ENCODE assay signal across 8 cellular contexts in the genomic region with DNA sequence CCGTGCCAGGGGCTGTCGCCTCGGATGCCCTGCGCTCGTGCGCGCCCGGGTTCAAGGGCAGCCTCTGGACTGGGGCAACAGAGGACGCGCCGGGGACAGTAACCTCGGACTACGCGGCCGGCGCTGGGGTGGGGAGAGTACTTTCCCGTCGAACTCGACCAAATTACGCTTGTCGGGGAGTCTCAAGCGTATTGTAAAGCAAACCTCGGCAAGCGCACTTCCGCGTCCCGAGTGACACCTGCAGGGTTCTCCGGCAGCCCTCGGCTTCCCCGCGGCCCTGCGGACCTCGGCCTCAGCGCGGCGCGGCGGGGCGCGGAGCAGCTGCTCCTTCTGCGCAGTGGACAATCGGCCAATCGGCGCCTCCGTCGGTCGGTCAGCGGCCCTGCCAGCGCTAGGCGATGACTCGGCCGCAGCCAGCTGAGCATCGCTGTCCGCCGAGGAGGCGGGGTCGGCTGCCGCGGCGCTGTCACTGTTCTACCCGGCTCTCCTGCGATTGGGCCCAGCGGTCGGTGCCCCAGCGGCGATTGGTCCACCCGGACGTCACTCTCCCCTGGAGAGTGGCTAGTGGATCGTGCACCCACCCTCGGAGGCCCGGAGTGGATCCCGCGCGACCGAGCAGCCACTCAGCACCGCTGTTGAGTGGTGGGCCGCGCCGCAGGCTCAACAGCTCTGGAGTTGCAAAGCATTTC. TPM values are rescaled to one million over a fixed set of nuclear protein-coding genes. Genes with fewer than 3 reads are reported as not detected.
DNase-seq lines count a peak whose midpoint lies in the region; ATAC-seq, FAIRE-seq and TF ChIP-seq lines count a peak whose summit lies in the region.

A gene with protein sequence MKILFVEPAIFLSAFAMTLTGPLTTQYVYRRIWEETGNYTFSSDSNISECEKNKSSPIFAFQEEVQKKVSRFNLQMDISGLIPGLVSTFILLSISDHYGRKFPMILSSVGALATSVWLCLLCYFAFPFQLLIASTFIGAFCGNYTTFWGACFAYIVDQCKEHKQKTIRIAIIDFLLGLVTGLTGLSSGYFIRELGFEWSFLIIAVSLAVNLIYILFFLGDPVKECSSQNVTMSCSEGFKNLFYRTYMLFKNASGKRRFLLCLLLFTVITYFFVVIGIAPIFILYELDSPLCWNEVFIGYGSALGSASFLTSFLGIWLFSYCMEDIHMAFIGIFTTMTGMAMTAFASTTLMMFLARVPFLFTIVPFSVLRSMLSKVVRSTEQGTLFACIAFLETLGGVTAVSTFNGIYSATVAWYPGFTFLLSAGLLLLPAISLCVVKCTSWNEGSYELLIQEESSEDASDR (minus strand): TSS at position 433 of the 689 bp plus-strand sequence. CDS start 972 bp downstream, outside the sequence.

- H4K20me1 ChIP-seq in keratinocyte (ENCODE audit: control insufficient read depth, extremely low read depth, insufficient read depth, low read length) = no peaks in the 10 kb centered on the region

- ATAC-seq in GM18868 (IDR thresholded peaks at IDR 0.05; ENCODE audit: unreplicated experiment) (peak; percentile 99), HG03103 (IDR thresholded peaks at IDR 0.05; ENCODE audit: low read depth, unreplicated experiment) (peak; percentile 98)

- TF ChIP-seq CTCF in AG04449 (IDR thresholded peaks at IDR 0.05; ENCODE audit: insufficient read depth, low read length, missing control alignments) = peak; percentile 22
- TF ChIP-seq CTCF in keratinocyte (optimal IDR thresholded peaks at IDR 0.05 in 1 of 3, IDR thresholded peaks at IDR 0.05 in 1 of 3, conservative IDR thresholded peaks at IDR 0.05 in 1 of 3; ENCODE audit: extremely low read depth in 1 of 3, insufficient read depth in 2 of 3, low read length in 3 of 3) = peak in 1 of 3 experiments; percentile 10

- peaks cover 35% of the 10 kb centered on the region for H3K4me1 ChIP-seq in keratinocyte (ENCODE audit: control insufficient read depth, extremely low read depth, insufficient read depth, low read length)

- CTCF ChIA-PET in AG04449 (lab: Yijun Ruan, JAX) = interaction anchor here (1.3 to 1.6 kb wide), 4 partner anchors 13 to 78 kb away, joined by 3 to 6 read pairs (median 4); no protein-coding TSS in a partner anchor

- no peaks in the 10 kb centered on the region for H3K27me3 ChIP-seq in keratinocyte (ENCODE audit: control insufficient read depth, extremely low read depth, insufficient read depth, low read length)

- no peaks in the 10 kb centered on the region for H3K79me2 ChIP-seq in keratinocyte (ENCODE audit: control insufficient read depth, insufficient read depth, low read length)

- peak within 1 kb of the TSS; percentile 78 for H3K4me3 ChIP-seq in AG04449 (ENCODE audit: low read depth, low read length)
- H3K4me3 ChIP-seq in keratinocyte (ENCODE audit: control insufficient read depth in 2 of 3, extremely low read depth in 1 of 3, insufficient read depth in 2 of 3, low read depth in 1 of 3, low read length in 3 of 3) = peak within 1 kb of the TSS; percentile 70 to 81 (median 73)

- no peaks in the 10 kb centered on the region for H3K9me3 ChIP-seq in keratinocyte (ENCODE audit: control insufficient read depth, low read depth, low read length)

- H3K4me2 ChIP-seq in keratinocyte (ENCODE audit: control insufficient read depth, extremely low read depth, insufficient read depth, low read depth, low read length) = peak within 1 kb of the TSS; percentile 90

- no peaks in the 10 kb centered on the region for H3K9me1 ChIP-seq in keratinocyte (ENCODE audit: control insufficient read depth, extremely low read depth, insufficient read depth, low read length)

- DNase-seq in AG04449 (ENCODE audit: low read depth, low spot score) (peak; percentile 85), NCI-H345 treated with DMSO at 0.1 percent for 48 hours (lab: John Stamatoyannopoulos, UW; ENCODE audit: unreplicated experiment) (peak; percentile 49), cerebellar nuclear complex (lab: John Stamatoyannopoulos, UW) (peak; percentile 79 to 95), keratinocyte (ENCODE audit: low read depth, low spot score) (peak; percentile 55)
- peak; percentile 97 for DNase-seq in activated CD4-positive, CD25-positive, alpha-beta regulatory T cell treated with anti-CD3 and anti-CD28 coated beads, Interleukin-2, amount 50 U/mL, for 72 hours
- DNase-seq in stimulated activated CD4-positive, alpha-beta T cell treated with anti-CD3 and anti-CD28 coated beads, Interleukin-15, amount 100 ng/mL, for 24 hours = peak; percentile 98

- peaks cover 0 to 5% of the 10 kb centered on the region in 2 experiments for H3K36me3 ChIP-seq in keratinocyte (ENCODE audit: control insufficient read depth in 2 of 2, extremely low read depth in 1 of 2, insufficient read depth in 2 of 2, low read length in 2 of 2)

- H2AFZ ChIP-seq in keratinocyte (ENCODE audit: control insufficient read depth, low read length) = peak within 1 kb of the TSS; percentile 92

- POLR2A ChIA-PET in AG04449 (lab: Yijun Ruan, JAX) = interaction anchor here (0.7 to 1.2 kb wide), 2 partner anchors 8 to 19 kb away, joined by 3 to 4 read pairs; no protein-coding TSS in a partner anchor

- FAIRE-seq in keratinocyte (lab: Jason Lieb, UNC) = no peak

- peak within 1 kb of the TSS; percentile 76 for H3K9ac ChIP-seq in keratinocyte (ENCODE audit: control insufficient read depth, extremely low read depth, insufficient read depth, low read length)

- dilution Hi-C loops in keratinocyte (cut with MboI; ENCODE audit: extremely low pct_ligation_motif_present, low sequenced_read_pairs) = no loop called here

- peak within 1 kb of the TSS; percentile 86 for H3K27ac ChIP-seq in keratinocyte (ENCODE audit: control insufficient read depth, insufficient read depth, low read length)

RNA-seq across cellular contexts. Expression of the gene that starts here (rescaled TPM):
- 10.6 to 14.3 TPM (median 14.1 TPM) in 3 replicates for polyA plus RNA-seq in keratinocyte
- 0.84 TPM for polyA plus RNA-seq in keratinocyte (2011; ENCODE audit: low read depth)
- polyA plus RNA-seq in keratinocyte (2011; cell fraction: cytosol; rRNA removed) = 6.1 and 12.6 TPM in 2 replicates
- polyA plus RNA-seq in keratinocyte (2011; cell fraction: nucleus; rRNA removed) = 28.5 and 40.0 TPM in 2 replicates
- polyA plus RNA-seq in keratinocyte (2012; ENCODE audit: low replicate concordance) = 1.9 and 7.6 TPM in 2 replicates
- polyA minus RNA-seq in keratinocyte = 4.5 to 11.3 TPM (median 8.1 TPM) in 3 replicates
- 8.1 TPM for polyA minus RNA-seq in keratinocyte (2011; cell fraction: cytosol; rRNA and poly(A)+ RNA removed)
- 21.6 and 27.1 TPM in 2 replicates for polyA minus RNA-seq in keratinocyte (2011; cell fraction: nucleus; rRNA and poly(A)+ RNA removed)

Comparison
In these comparisons a context has a peak if more than half of its experiments do, and no peak if none do; other contexts are left out.
1. Peak in every context shown above with its lines: DNase-seq, ATAC-seq, H3K4me3 ChIP-seq and H3K27ac ChIP-seq.